In genomic region chr14:88503754-88504406, GRCh38 we compare ENCODE assay signal across 24 cellular contexts.
"Had no signal": no experiment of that assay in that cellular context is flagged by ENCODE, and none has a peak within 500 bp of the region (broad histone marks: within the 10 kb centered on the region; RNA-seq: fewer than 3 reads in every experiment).

No MANE protein-coding gene starts in this region.

- H3K9me3 Mint-ChIP-seq: natural killer cell; stimulated activated effector memory CD8-positive, alpha-beta T cell treated with anti-CD3 and anti-CD28 coated beads, Interleukin-12 subunit alpha, Interleukin-12 subunit beta, amount 100 ng/mL, for 72 hours had no signal

- H3K27ac ChIP-seq: coronary artery, esophagus muscularis mucosa, foreskin keratinocyte, gastroesophageal sphincter, heart left ventricle, ovary, psoas muscle, sigmoid colon, stomach, thyroid gland had no signal

- H3K36me3 ChIP-seq: ovary had no signal

- H3K4me3 ChIP-seq: coronary artery, esophagus muscularis mucosa, gastroesophageal sphincter, heart left ventricle, ovary, psoas muscle, sigmoid colon, stomach, thyroid gland had no signal

- DNase-seq: dermis blood vessel endothelial cell; effector memory CD4-positive, alpha-beta T cell; foreskin keratinocyte; heart left ventricle; hippocampal formation; left cardiac atrium; mammary epithelial cell; mesendoderm; natural killer cell; occipital lobe; ovary; posterior cingulate gyrus; psoas muscle; right cardiac atrium; sigmoid colon; stimulated activated CD4-positive, alpha-beta T cell treated with anti-CD3 and anti-CD28 coated beads, Interleukin-2, amount 100 ng/mL, for 24 hours; stimulated activated CD4-positive, alpha-beta T cell treated with anti-CD3 and anti-CD28 coated beads, Interleukin-4, amount 100 ng/mL, for 24 hours; stimulated activated naive CD4-positive, alpha-beta T cell treated with Interleukin-2 at 50 U/mL for 16 hours; stomach; thyroid gland had no signal

- ATAC-seq: foreskin keratinocyte; gastroesophageal sphincter; left cardiac atrium; natural killer cell; psoas muscle; stimulated activated effector memory CD8-positive, alpha-beta T cell treated with anti-CD3 and anti-CD28 coated beads, Interleukin-12 subunit alpha, Interleukin-12 subunit beta, amount 100 ng/mL, for 72 hours had no signal

- H3K36me3 Mint-ChIP-seq: natural killer cell; stimulated activated effector memory CD8-positive, alpha-beta T cell treated with anti-CD3 and anti-CD28 coated beads, Interleukin-12 subunit alpha, Interleukin-12 subunit beta, amount 100 ng/mL, for 72 hours had no signal

- H3K4me1 ChIP-seq: esophagus muscularis mucosa, foreskin keratinocyte, gastroesophageal sphincter, psoas muscle, sigmoid colon, stomach, thyroid gland had no signal

- H3K9me3 ChIP-seq: esophagus muscularis mucosa, gastroesophageal sphincter, heart left ventricle, ovary, psoas muscle, sigmoid colon, stomach, thyroid gland had no signal

- H3K27me3 ChIP-seq: esophagus muscularis mucosa, foreskin keratinocyte, gastroesophageal sphincter, heart left ventricle, ovary, sigmoid colon, stomach, thyroid gland had no signal

- H3K27ac Mint-ChIP-seq: natural killer cell; stimulated activated effector memory CD8-positive, alpha-beta T cell treated with anti-CD3 and anti-CD28 coated beads, Interleukin-12 subunit alpha, Interleukin-12 subunit beta, amount 100 ng/mL, for 72 hours had no signal
